ENCODE assay signal across 8 cellular contexts in genomic region chr16:11976850-11977205, GRCh38. TPM values are rescaled to one million over a fixed set of nuclear protein-coding genes. Genes with fewer than 3 reads are reported as not detected.
DNase-seq lines count a peak whose midpoint lies in the region; ATAC-seq and TF ChIP-seq lines count a peak whose summit lies in the region.

No MANE protein-coding gene starts in this region.

- ATAC-seq in HG02852 (IDR thresholded peaks at IDR 0.05; ENCODE audit: unreplicated experiment) = no peak

- DNase-seq in NCI-H1092 treated with DMSO at 0.1 percent for 48 hours (lab: John Stamatoyannopoulos, UW) (peak; percentile 11), NCI-H1092 (lab: John Stamatoyannopoulos, UW) (no peak), SJCRH30 (no peak), fibroblast of mammary gland (ENCODE audit: low read depth) (no peak), retina (peak; percentile 51), SIG-M5 treated with dmso at 0.1 percent for 504 hours (lab: John Stamatoyannopoulos, UW; ENCODE audit: unreplicated experiment) (no peak), NCI-H128 (lab: John Stamatoyannopoulos, UW; ENCODE audit: unreplicated experiment) (no peak)

- H3K27ac ChIP-seq in SJCRH30 = no peak overlapping the region

- H3K4me1 ChIP-seq in SJCRH30 = no peaks in the 10 kb centered on the region

- no peaks in the 10 kb centered on the region for H3K27me3 ChIP-seq in SJCRH30

- no peaks in the 10 kb centered on the region for H3K9me3 ChIP-seq in SJCRH30 (replicated peaks)

- no peaks in the 10 kb centered on the region for H3K36me3 ChIP-seq in SJCRH30

- no peak for TF ChIP-seq CTCF in fibroblast of mammary gland (conservative IDR thresholded peaks at IDR 0.05; ENCODE audit: control insufficient read depth, insufficient read depth, low read depth, low read length)

- H3K4me3 ChIP-seq in SJCRH30 = peak overlapping the region; percentile 98
- peak overlapping the region; percentile 84 for H3K4me3 ChIP-seq in fibroblast of mammary gland (ENCODE audit: control insufficient read depth, low read depth, low read length)

RNA-seq across cellular contexts. Expression of gene SNX29, which starts 0.3 kb away (rescaled TPM):
- 2.4 and 3.4 TPM in 2 replicates for total RNA-seq in SJCRH30 (2014; rRNA removed; shearing (Covaris generic))

RNA-seq across cellular contexts. Expression of gene TNFRSF17, which starts 11.8 kb away (rescaled TPM):
- not detected in 2 replicates for total RNA-seq in SJCRH30 (2014; rRNA removed; shearing (Covaris generic))

RNA-seq across cellular contexts. Expression of gene NPIPB2, which starts 35.0 kb away (rescaled TPM):
- 2.6 and 4.3 TPM in 2 replicates for total RNA-seq in SJCRH30 (2014; rRNA removed; shearing (Covaris generic))

Comparison
In these comparisons a context has a peak if more than half of its experiments do, and no peak if none do; other contexts are left out.
1. DNase-seq: peak in NCI-H1092 treated with DMSO at 0.1 percent for 48 hours (single experiment) and retina (single experiment); none in NCI-H1092 (single experiment), SJCRH30 (0 of 2), fibroblast of mammary gland (single experiment), SIG-M5 treated with dmso at 0.1 percent for 504 hours (single experiment) and NCI-H128 (single experiment).